ENCODE assay signal across 13 cellular contexts in genomic region chr17:29156781-29157180, GRCh38. TPM values are rescaled to one million over a fixed set of nuclear protein-coding genes. Genes with fewer than 3 reads are reported as not detected.
DNase-seq lines count a peak whose midpoint lies in the region; ATAC-seq and TF ChIP-seq lines count a peak whose summit lies in the region.
"Had no signal": no experiment of that assay in that cellular context is flagged by ENCODE, and none has a peak within 500 bp of the region (broad histone marks: within the 10 kb centered on the region; RNA-seq: fewer than 3 reads in every experiment).

No MANE protein-coding gene starts in this region.

- H3K4me1 ChIP-seq in breast epithelium (peaks cover 22 to 52% of the 10 kb centered on the region in 2 donors), liver (ENCODE audit: control insufficient read depth in 4 of 4, insufficient read depth in 4 of 4, low read length in 3 of 4) (peaks cover 55 to 85% (median 75%) of the 10 kb centered on the region in 4 donors)

- no peak overlapping the region for H3K4me3 ChIP-seq in breast epithelium
- H3K4me3 ChIP-seq in liver (ENCODE audit: low read depth in 1 of 3, low read length in 3 of 3) = no peak overlapping the region
- no peak overlapping the region for H3K4me3 ChIP-seq in lower leg skin (ENCODE audit: low read depth, poor library complexity, severe bottlenecking)

- intact Hi-C loops in activated CD4-positive, alpha-beta T cell treated with anti-CD3 and anti-CD28 coated beads, Interleukin-2, amount 10 ng/mL, durations not matched to agents 24 days and 14 days (cut with micrococcal nuclease) = no loop called here
- intact Hi-C loops in breast epithelium (cut with DNase I; ENCODE audit: low total_unique reads) (no loop called here), lower leg skin (cut with DNase I; ENCODE audit: low total_unique reads) (no loop called here)

- TF ChIP-seq POLR2A in breast epithelium (IDR thresholded peaks at IDR 0.05) (no peak), lower leg skin (IDR thresholded peaks at IDR 0.05) (no peak)

- no peak overlapping the region for H3K4me3 Mint-ChIP-seq in activated CD4-positive, alpha-beta T cell treated with anti-CD3 and anti-CD28 coated beads, Interleukin-2, amount 10 ng/mL, durations not matched to agents 24 days and 14 days
- H3K4me3 Mint-ChIP-seq: T-helper 2 cell treated with Interferon-gamma antibody and Interleukin-4, amounts not matched to agents 5 μg/mL and 100 μg/mL, for 36 hours had no signal

- peak overlapping the region; percentile 21 for H3K27ac Mint-ChIP-seq in activated CD4-positive, alpha-beta T cell treated with anti-CD3 and anti-CD28 coated beads, Interleukin-2, amount 10 ng/mL, durations not matched to agents 24 days and 14 days

- H3K27me3 Mint-ChIP-seq in activated CD4-positive, alpha-beta T cell treated with anti-CD3 and anti-CD28 coated beads, Interleukin-2, amount 10 ng/mL, durations not matched to agents 24 days and 14 days = no peaks in the 10 kb centered on the region

- no peak for DNase-seq in activated CD4-positive, alpha-beta T cell treated with anti-CD3 and anti-CD28 coated beads, Interleukin-2, amount 10 ng/mL, durations not matched to agents 24 days and 14 days
- DNase-seq in activated CD4-positive, alpha-beta T cell treated with anti-CD3 and anti-CD28 coated beads, Interleukin-2, amount 50 U/mL, for 1 hour = no peak
- DNase-seq in breast epithelium (ENCODE audit: low spot score in 2 of 2) (no peak), substantia nigra (lab: John Stamatoyannopoulos, UW) (peak in 6 of 49 donors; percentile 14 to 39 (median 24)), lower leg skin (ENCODE audit: low spot score in 2 of 2) (no peak), HT-29 (ENCODE audit: low spot score) (no peak)
- DNase-seq: ACHN; activated CD8-positive, alpha-beta memory T cell treated with anti-CD3 and anti-CD28 coated beads, Interleukin-2, amount 50 U/mL, for 48 hours; DND-41 had no signal

- H3K9me3 Mint-ChIP-seq in activated CD4-positive, alpha-beta T cell treated with anti-CD3 and anti-CD28 coated beads, Interleukin-2, amount 10 ng/mL, durations not matched to agents 24 days and 14 days = no peaks in the 10 kb centered on the region
- H3K9me3 Mint-ChIP-seq: T-helper 2 cell treated with Interferon-gamma antibody and Interleukin-4, amounts not matched to agents 5 μg/mL and 100 μg/mL, for 36 hours had no signal

- WGBS in liver = 57% methylated on average over 6 of the region's 6 CpGs
- WGBS in lower leg skin, 2 donors = 55 to 64% methylated on average over 6 of the region's 6 CpGs

- peak overlapping the region; percentile 84 to 85 for H3K27ac ChIP-seq in breast epithelium
- H3K27ac ChIP-seq in liver (ENCODE audit: low read depth in 1 of 2, low read length in 2 of 2) = peak overlapping the region; percentile 85 to 94
- H3K27ac ChIP-seq in substantia nigra (ENCODE audit: low read depth, low read length, poor library complexity, severe bottlenecking) = peak overlapping the region; percentile 96
- H3K27ac ChIP-seq: HL-60 had no signal

- no peak for TF ChIP-seq CTCF in breast epithelium (IDR thresholded peaks at IDR 0.05)
- TF ChIP-seq CTCF in liver (IDR thresholded peaks at IDR 0.05; ENCODE audit: low read depth, low read length, missing input control) = no peak
- TF ChIP-seq CTCF in lower leg skin (IDR thresholded peaks at IDR 0.05) = no peak

- no peaks in the 10 kb centered on the region for H3K27me3 ChIP-seq in breast epithelium
- H3K27me3 ChIP-seq in liver (ENCODE audit: control insufficient read depth in 4 of 4, insufficient read depth in 4 of 4, low read length in 3 of 4) = no peaks in the 10 kb centered on the region

- peaks cover 34% of the 10 kb centered on the region for H3K4me1 Mint-ChIP-seq in activated CD4-positive, alpha-beta T cell treated with anti-CD3 and anti-CD28 coated beads, Interleukin-2, amount 10 ng/mL, durations not matched to agents 24 days and 14 days

- no peaks in the 10 kb centered on the region for H3K36me3 Mint-ChIP-seq in activated CD4-positive, alpha-beta T cell treated with anti-CD3 and anti-CD28 coated beads, Interleukin-2, amount 10 ng/mL, durations not matched to agents 24 days and 14 days (ENCODE audit: low read depth)

- no peaks in the 10 kb centered on the region for H3K36me3 ChIP-seq in breast epithelium
- H3K36me3 ChIP-seq in liver (ENCODE audit: control insufficient read depth in 4 of 4, insufficient read depth in 3 of 4, low read depth in 1 of 4, low read length in 3 of 4) = no peaks in the 10 kb centered on the region

- ATAC-seq in GM21526 (IDR thresholded peaks at IDR 0.05; ENCODE audit: low FRiP score, unreplicated experiment) = no peak

- H3K9me3 ChIP-seq in breast epithelium (no peaks in the 10 kb centered on the region), liver (ENCODE audit: control insufficient read depth in 4 of 4, low read length in 3 of 4) (no peaks in the 10 kb centered on the region)

- TF ChIP-seq RAD21 in liver (IDR thresholded peaks at IDR 0.05) = no peak

- H3K9ac ChIP-seq in liver (ENCODE audit: low read depth in 1 of 2, low read length in 2 of 2) = no peak overlapping the region

TF ChIP-seq in liver, 16 proteins besides CTCF, POLR2A, EP300 and RAD21:
- TF ChIP-seq GABPA (IDR thresholded peaks at IDR 0.05 in 1 of 2, conservative IDR thresholded peaks at IDR 0.05 in 1 of 2) (no peak), NR2F2 (IDR thresholded peaks at IDR 0.05) (peak; percentile 68), YY1 (IDR thresholded peaks at IDR 0.05) (no peak), FOXA2 (IDR thresholded peaks at IDR 0.05) (no peak), REST (IDR thresholded peaks at IDR 0.05) (no peak)

RNA-seq across cellular contexts. Expression of gene MYO18A, which starts 23.4 kb away (rescaled TPM):
- total RNA-seq in activated CD4-positive, alpha-beta T cell treated with anti-CD3 and anti-CD28 coated beads, Interleukin-2, amount 10 ng/mL, durations not matched to agents 24 days and 14 days = 36.6 and 37.9 TPM in 2 replicates
- total RNA-seq in breast epithelium = 10 to 100 TPM; 31.5 to 71.1 (median 42.3) TPM
- 10 to 100 TPM; 38.2 to 81.6 TPM for total RNA-seq in liver
- 10 to 100 TPM; 26.3 to 36.4 TPM for polyA plus RNA-seq in liver
- total RNA-seq in lower leg skin = 100 to 1,000 TPM in 1 of 4 donors, 10 to 100 TPM in 3; 87.3 to 123 (median 94.0) TPM
- total RNA-seq in HT-29 (2014; rRNA removed; shearing (Covaris generic)) = 105 and 108 TPM in 2 replicates
